21 cellular contexts compared by ENCODE assay signal in genomic region chr1:161805399-161806197, GRCh38. TPM values are rescaled to one million over a fixed set of nuclear protein-coding genes. Genes with fewer than 3 reads are reported as not detected.
DNase-seq lines count a peak whose midpoint lies in the region; ATAC-seq, FAIRE-seq and TF ChIP-seq lines count a peak whose summit lies in the region.
"Had no signal": no experiment of that assay in that cellular context is flagged by ENCODE, and none has a peak within 500 bp of the region (broad histone marks: within the 10 kb centered on the region; RNA-seq: fewer than 3 reads in every experiment).

No MANE protein-coding gene starts in this region.

- H3K4me1 ChIP-seq in HepG2 (ENCODE audit: insufficient read depth, low read length) = no peaks in the 10 kb centered on the region
- H3K4me1 ChIP-seq in right lobe of liver = no peaks in the 10 kb centered on the region
- H3K4me1 ChIP-seq in CD8-positive, alpha-beta T cell (ENCODE audit: insufficient read depth, low read length) = no peaks in the 10 kb centered on the region
- H3K4me1 ChIP-seq in PC-9 (replicated peaks; ENCODE audit: insufficient read depth) = no peaks in the 10 kb centered on the region
- H3K4me1 ChIP-seq: Caco-2, gastrocnemius medialis had no signal

- H3K9me3 Mint-ChIP-seq in activated T-helper 17 cell treated with anti-CD3 and anti-CD28 coated beads, Interleukin-2, amount 50 U/mL, for 72 hours = no peaks in the 10 kb centered on the region
- peaks cover 8% of the 10 kb centered on the region for H3K9me3 Mint-ChIP-seq in CD8-positive, alpha-beta T cell

- FAIRE-seq in HepG2 (lab: Jason Lieb, UNC) = no peak
- FAIRE-seq: GM18507 had no signal

- no peak overlapping the region for H3K9ac ChIP-seq in HepG2 (ENCODE audit: insufficient read depth, low read depth, low read length)

- BruUV-seq in HepG2 (replicated peaks; lab: Mats Ljungman, UMichigan) = no TSS peak
- BruUV-seq in PC-9 (replicated peaks; lab: Mats Ljungman, UMichigan) = no TSS peak

- H3K79me2 ChIP-seq in HepG2 (ENCODE audit: insufficient read depth, low read length) (no peaks in the 10 kb centered on the region), PC-9 (ENCODE audit: low read depth) (no peaks in the 10 kb centered on the region)

- in situ Hi-C loops in HepG2 (cut with HindIII; ENCODE audit: extremely low pct_ligation_motif_present, low pct_unique_long_range_greater_than_20kb) = no loop called here

- no peaks in the 10 kb centered on the region for H3F3A ChIP-seq in PC-9 (ENCODE audit: insufficient read depth, low read depth)

- DNase-seq in HepG2 (ENCODE audit: low spot score) (no peak), right lobe of liver (no peak), fibroblast of the conjunctiva (ENCODE audit: low read depth) (peak; percentile 34), PC-9 (no peak), iPS-NIHi7 (ENCODE audit: extremely low spot score) (no peak), omental fat pad (ENCODE audit: low spot score) (no peak)
- no peak for DNase-seq in CD8-positive, alpha-beta T cell
- DNase-seq: activated effector memory CD4-positive, alpha-beta T cell treated with anti-CD3 and anti-CD28 coated beads, Interleukin-2, amount 50 U/mL, for 16 hours; Caco-2; gastrocnemius medialis; left colon; mucosa of descending colon; MV-4-11; NCI-H2081; Right ventricle myocardium superior; stimulated activated naive CD4-positive, alpha-beta T cell treated with Interleukin-2 at 50 U/mL for 16 hours had no signal

- peaks cover 79% of the 10 kb centered on the region for H3K36me3 Mint-ChIP-seq in activated T-helper 17 cell treated with anti-CD3 and anti-CD28 coated beads, Interleukin-2, amount 50 U/mL, for 72 hours (ENCODE audit: low read depth)
- peaks cover 73% of the 10 kb centered on the region for H3K36me3 Mint-ChIP-seq in CD8-positive, alpha-beta T cell

- H3K27me3 ChIP-seq in HepG2 (ENCODE audit: control insufficient read depth in 1 of 2, insufficient read depth in 2 of 2, low read length in 2 of 2) = no peaks in the 10 kb centered on the region
- H3K27me3 ChIP-seq in right lobe of liver = no peaks in the 10 kb centered on the region
- no peaks in the 10 kb centered on the region for H3K27me3 ChIP-seq in CD8-positive, alpha-beta T cell (ENCODE audit: insufficient read depth, low read length)
- H3K27me3 ChIP-seq in PC-9 (ENCODE audit: insufficient read depth, low read depth) = no peaks in the 10 kb centered on the region
- H3K27me3 ChIP-seq: gastrocnemius medialis had no signal

- no peak overlapping the region for H3K27ac ChIP-seq in HepG2 (ENCODE audit: extremely low read length, insufficient read depth, low read length)
- no peak overlapping the region for H3K27ac ChIP-seq in right lobe of liver
- H3K27ac ChIP-seq in CD8-positive, alpha-beta T cell (ENCODE audit: low read depth, low read length) = no peak overlapping the region
- no peak overlapping the region for H3K27ac ChIP-seq in PC-9
- H3K27ac ChIP-seq: coronary artery, gastrocnemius medialis had no signal

- TF ChIP-seq EP300 in HepG2 (IDR thresholded peaks at IDR 0.05; ENCODE audit: low read depth in 2 of 2, low read length in 2 of 2) (no peak), HepG2 (CRISPR knock-in tag; IDR thresholded peaks at IDR 0.05; ENCODE audit: borderline replicate concordance) (no peak)

- no peaks in the 10 kb centered on the region for H3K9me2 ChIP-seq in PC-9 (ENCODE audit: insufficient read depth)

- no peak for TF ChIP-seq CTCF in HepG2 (CRISPR knock-in tag; IDR thresholded peaks at IDR 0.05)
- TF ChIP-seq CTCF in right lobe of liver (IDR thresholded peaks at IDR 0.05) = no peak
- TF ChIP-seq CTCF in CD8-positive, alpha-beta T cell (IDR thresholded peaks at IDR 0.05) = no peak
- no peak for TF ChIP-seq CTCF in PC-9 (conservative IDR thresholded peaks at IDR 0.05)
- no peak for TF ChIP-seq CTCF in omental fat pad (IDR thresholded peaks at IDR 0.05)

- ATAC-seq in HepG2 (no peak), right lobe of liver (no peak), omental fat pad (ENCODE audit: low FRiP score) (no peak)
- ATAC-seq in activated T-helper 17 cell treated with anti-CD3 and anti-CD28 coated beads, Interleukin-2, amount 50 U/mL, for 72 hours (replicated peaks) = no peak
- no peak for ATAC-seq in CD8-positive, alpha-beta T cell
- ATAC-seq: gastrocnemius medialis, HCT116, left colon, mucosa of descending colon had no signal

- TF ChIP-seq POLR2A in HepG2 (IDR thresholded peaks at IDR 0.05; ENCODE audit: insufficient read depth in 1 of 2, low read depth in 2 of 2, low read length in 2 of 2) (no peak), right lobe of liver (IDR thresholded peaks at IDR 0.05) (no peak)

- peaks cover 0 to 15% of the 10 kb centered on the region in 2 experiments; a peak in 3 of 5 replicates for H3K36me3 ChIP-seq in HepG2 (replicated peaks in 1 of 2; ENCODE audit: control insufficient read depth in 1 of 2, insufficient read depth in 2 of 2, low read length in 2 of 2)
- H3K36me3 ChIP-seq in right lobe of liver = peaks cover 0 to 12% (median 3%) of the 10 kb centered on the region in 4 donors
- peaks cover 9% of the 10 kb centered on the region for H3K36me3 ChIP-seq in CD8-positive, alpha-beta T cell (ENCODE audit: insufficient read depth, low read length)
- H3K36me3 ChIP-seq in PC-9 (ENCODE audit: low read depth) = peaks cover 15% of the 10 kb centered on the region; the same call in 1 of the 2 replicates

- no peak overlapping the region for H3K4me3 Mint-ChIP-seq in activated T-helper 17 cell treated with anti-CD3 and anti-CD28 coated beads, Interleukin-2, amount 50 U/mL, for 72 hours
- no peak overlapping the region for H3K4me3 Mint-ChIP-seq in CD8-positive, alpha-beta T cell
- H3K4me3 Mint-ChIP-seq: IgD-negative memory B cell had no signal

- no peak overlapping the region for H3K4me2 ChIP-seq in HepG2 (ENCODE audit: low read depth, low read length)
- H3K4me2 ChIP-seq in PC-9 = no peak overlapping the region

- no peak overlapping the region for H2AFZ ChIP-seq in HepG2 (ENCODE audit: low read length)
- H2AFZ ChIP-seq in PC-9 = no peak overlapping the region

- no peaks in the 10 kb centered on the region for H4K20me1 ChIP-seq in HepG2 (ENCODE audit: insufficient read depth, low read length)
- H4K20me1 ChIP-seq in PC-9 (ENCODE audit: insufficient read depth) = no peaks in the 10 kb centered on the region

- WGBS in HepG2 (ENCODE audit: low lambda C conversion rate) = 97% methylated on average over 3 of the region's 3 CpGs
- 89% methylated on average over 3 of the region's 3 CpGs for WGBS in right lobe of liver (ENCODE audit: insufficient coverage, low coverage, low lambda C conversion rate, missing lambda C conversion rate)

- H3K4me1 Mint-ChIP-seq in activated T-helper 17 cell treated with anti-CD3 and anti-CD28 coated beads, Interleukin-2, amount 50 U/mL, for 72 hours = peaks cover 9% of the 10 kb centered on the region
- H3K4me1 Mint-ChIP-seq in CD8-positive, alpha-beta T cell (ENCODE audit: low read depth) = peaks cover 15% of the 10 kb centered on the region

- H3K27me3 Mint-ChIP-seq in activated T-helper 17 cell treated with anti-CD3 and anti-CD28 coated beads, Interleukin-2, amount 50 U/mL, for 72 hours = no peaks in the 10 kb centered on the region
- H3K27me3 Mint-ChIP-seq in CD8-positive, alpha-beta T cell (ENCODE audit: low read depth) = no peaks in the 10 kb centered on the region
- H3K27me3 Mint-ChIP-seq: IgD-negative memory B cell had no signal

- peak overlapping the region; percentile 27 for H3K27ac Mint-ChIP-seq in activated T-helper 17 cell treated with anti-CD3 and anti-CD28 coated beads, Interleukin-2, amount 50 U/mL, for 72 hours
- no peak overlapping the region for H3K27ac Mint-ChIP-seq in CD8-positive, alpha-beta T cell

- CTCF ChIA-PET in HepG2 (lab: Yijun Ruan, JAX; ENCODE audit: low intra/inter-chr PET ratio, low total read pairs) (no interaction called here), PC-9 (lab: Charles Lee) (no interaction called here)
- CTCF ChIA-PET in CD8-positive, alpha-beta T cell (lab: Charles Lee) = interaction anchor here (1.2 kb wide), 1 partner anchor 231 kb away, joined by 5 read pairs; no protein-coding TSS in a partner anchor

- TF ChIP-seq RAD21 in HepG2 (CRISPR knock-in tag; IDR thresholded peaks at IDR 0.05) = no peak

- POLR2A ChIA-PET in HepG2 (lab: Yijun Ruan, JAX) = no interaction called here
- POLR2A ChIA-PET in CD8-positive, alpha-beta T cell (lab: Charles Lee) = no interaction called here
- POLR2A ChIA-PET in PC-9 (lab: Charles Lee; ENCODE audit: unreplicated experiment) = no interaction called here

- H3K9me3 ChIP-seq in HepG2 (ENCODE audit: low read length) (no peaks in the 10 kb centered on the region), right lobe of liver (no peaks in the 10 kb centered on the region), PC-9 (ENCODE audit: insufficient read depth, low read depth) (no peaks in the 10 kb centered on the region)
- no peaks in the 10 kb centered on the region for H3K9me3 ChIP-seq in CD8-positive, alpha-beta T cell (ENCODE audit: low read length)
- H3K9me3 ChIP-seq: gastrocnemius medialis, mucosa of descending colon had no signal

- intact Hi-C loops in HepG2 (cut with micrococcal nuclease; ENCODE audit: unreplicated experiment) = loop anchor here (5.0 kb wide), 1 partner anchor 1097 kb away; no protein-coding TSS in a partner anchor
- intact Hi-C loops in right lobe of liver (cut with DNase I) = no loop called here
- intact Hi-C loops in CD8-positive, alpha-beta T cell (cut with DNase I, micrococcal nuclease) = no loop called here
- intact Hi-C loops in PC-9 (cut with micrococcal nuclease; ENCODE audit: unreplicated experiment) = loop anchor here (2.0 kb wide), 1 partner anchor 19 kb away; no protein-coding TSS in a partner anchor

- H3K4me3 ChIP-seq in HepG2 (replicated peaks in 1 of 3; ENCODE audit: insufficient read depth in 1 of 3, low read depth in 2 of 3, low read length in 3 of 3) = no peak overlapping the region
- H3K4me3 ChIP-seq in right lobe of liver = no peak overlapping the region
- no peak overlapping the region for H3K4me3 ChIP-seq in CD8-positive, alpha-beta T cell (ENCODE audit: low read depth, low read length)
- H3K4me3 ChIP-seq in PC-9 = no peak overlapping the region
- H3K4me3 ChIP-seq: coronary artery, gastrocnemius medialis, mucosa of descending colon had no signal

RNA-seq across cellular contexts. Expression of gene ATF6, which starts 39.5 kb away (rescaled TPM):
- total RNA-seq in HepG2 (2016; rRNA removed; fragmentation: Illumina TruSeq; extraction: Trizol) = 10.5 and 13.2 TPM in 2 replicates
- 1.8 TPM in 2 replicates for total RNA-seq in HepG2 (2016; cell fraction: cytosol; rRNA removed; fragmentation: Illumina TruSeq; extraction: Trizol; ENCODE audit: low read depth)
- 9.5 and 13.6 TPM in 2 replicates for total RNA-seq in HepG2 (2016; cell fraction: insoluble cytoplasmic fraction; rRNA removed; fragmentation: Illumina TruSeq; extraction: Trizol)
- total RNA-seq in HepG2 (2016; cell fraction: membrane; rRNA removed; fragmentation: Illumina TruSeq; extraction: Trizol) = 3.0 and 3.7 TPM in 2 replicates
- total RNA-seq in HepG2 (2016; cell fraction: nucleus; rRNA removed; fragmentation: Illumina TruSeq; extraction: Trizol) = 17.5 and 19.5 TPM in 2 replicates
- 12.9 and 14.5 TPM in 2 replicates for polyA plus RNA-seq in HepG2 (2011; rRNA removed)
- 7.9 and 12.5 TPM in 2 replicates for polyA plus RNA-seq in HepG2 (2011; cell fraction: cytosol; rRNA removed)
- polyA plus RNA-seq in HepG2 (2011; cell fraction: nucleus; rRNA removed) = 3.8 and 5.4 TPM in 2 replicates
- 12.0 and 12.6 TPM in 2 replicates for polyA plus RNA-seq in HepG2 (2012)
- 0.79 and 0.95 TPM in 2 replicates for polyA plus RNA-seq in HepG2 (2016; cell fraction: cytosol; fragmentation: Illumina TruSeq; extraction: Trizol; ENCODE audit: low read depth)
- polyA plus RNA-seq in HepG2 (2016; cell fraction: insoluble cytoplasmic fraction; fragmentation: Illumina TruSeq; extraction: Trizol; ENCODE audit: low read depth) = 8.2 and 8.6 TPM in 2 replicates
- polyA plus RNA-seq in HepG2 (2016; cell fraction: membrane; fragmentation: Illumina TruSeq; extraction: Trizol; ENCODE audit: low read depth) = 1.6 and 2.6 TPM in 2 replicates
- 15.9 and 18.8 TPM in 2 replicates for polyA plus RNA-seq in HepG2 (2016; cell fraction: nucleus; fragmentation: Illumina TruSeq; extraction: Trizol; ENCODE audit: insufficient read depth, low read depth)
- 16.3 and 37.0 TPM in 2 replicates for polyA minus RNA-seq in HepG2 (2011; rRNA and poly(A)+ RNA removed; ENCODE audit: low replicate concordance)
- 11.0 and 13.5 TPM in 2 replicates for polyA minus RNA-seq in HepG2 (2011; cell fraction: cytosol; rRNA and poly(A)+ RNA removed)
- 26.9 and 31.3 TPM in 2 replicates for polyA minus RNA-seq in HepG2 (2011; cell fraction: nucleus; rRNA and poly(A)+ RNA removed)
- total RNA-seq in right lobe of liver = 10 to 100 TPM; 16.5 to 24.4 (median 20.4) TPM
- total RNA-seq in activated T-helper 17 cell treated with anti-CD3 and anti-CD28 coated beads, Interleukin-2, amount 50 U/mL, for 72 hours = 10 to 100 TPM; 17.5 to 24.9 TPM
- total RNA-seq in CD8-positive, alpha-beta T cell = 10 to 100 TPM; 10.5 to 11.6 TPM
- total RNA-seq in PC-9 (2021) = 14.6 and 19.5 TPM in 2 replicates
- total RNA-seq in omental fat pad = 10 to 100 TPM; 30.9 to 38.0 (median 36.1) TPM

RNA-seq across cellular contexts. Expression of gene DUSP12, which starts 56.0 kb away (rescaled TPM):
- total RNA-seq in HepG2 (2016; rRNA removed; fragmentation: Illumina TruSeq; extraction: Trizol) = 36.7 and 38.9 TPM in 2 replicates
- total RNA-seq in HepG2 (2016; cell fraction: cytosol; rRNA removed; fragmentation: Illumina TruSeq; extraction: Trizol; ENCODE audit: low read depth) = 14.3 and 14.5 TPM in 2 replicates
- total RNA-seq in HepG2 (2016; cell fraction: insoluble cytoplasmic fraction; rRNA removed; fragmentation: Illumina TruSeq; extraction: Trizol) = 35.6 and 46.0 TPM in 2 replicates
- total RNA-seq in HepG2 (2016; cell fraction: membrane; rRNA removed; fragmentation: Illumina TruSeq; extraction: Trizol) = 26.7 and 28.3 TPM in 2 replicates
- total RNA-seq in HepG2 (2016; cell fraction: nucleus; rRNA removed; fragmentation: Illumina TruSeq; extraction: Trizol) = 21.1 and 25.5 TPM in 2 replicates
- 33.8 and 37.1 TPM in 2 replicates for polyA plus RNA-seq in HepG2 (2011; rRNA removed)
- 24.9 and 28.8 TPM in 2 replicates for polyA plus RNA-seq in HepG2 (2011; cell fraction: cytosol; rRNA removed)
- polyA plus RNA-seq in HepG2 (2011; cell fraction: nucleus; rRNA removed) = 31.1 and 32.0 TPM in 2 replicates
- 27.3 and 33.7 TPM in 2 replicates for polyA plus RNA-seq in HepG2 (2012)
- 15.2 and 18.8 TPM in 2 replicates for polyA plus RNA-seq in HepG2 (2016; cell fraction: cytosol; fragmentation: Illumina TruSeq; extraction: Trizol; ENCODE audit: low read depth)
- polyA plus RNA-seq in HepG2 (2016; cell fraction: insoluble cytoplasmic fraction; fragmentation: Illumina TruSeq; extraction: Trizol; ENCODE audit: low read depth) = 43.1 and 44.3 TPM in 2 replicates
- 25.1 and 26.7 TPM in 2 replicates for polyA plus RNA-seq in HepG2 (2016; cell fraction: membrane; fragmentation: Illumina TruSeq; extraction: Trizol; ENCODE audit: low read depth)
- polyA plus RNA-seq in HepG2 (2016; cell fraction: nucleus; fragmentation: Illumina TruSeq; extraction: Trizol; ENCODE audit: insufficient read depth, low read depth) = 36.8 and 39.4 TPM in 2 replicates
- polyA minus RNA-seq in HepG2 (2011; rRNA and poly(A)+ RNA removed; ENCODE audit: low replicate concordance) = 15.3 and 23.4 TPM in 2 replicates
- polyA minus RNA-seq in HepG2 (2011; cell fraction: cytosol; rRNA and poly(A)+ RNA removed) = 9.5 and 11.6 TPM in 2 replicates
- polyA minus RNA-seq in HepG2 (2011; cell fraction: nucleus; rRNA and poly(A)+ RNA removed) = 16.8 and 16.9 TPM in 2 replicates
- 1 to 10 TPM; 4.0 to 7.1 (median 4.7) TPM for total RNA-seq in right lobe of liver
- 10 to 100 TPM; 12.0 to 16.7 TPM for total RNA-seq in activated T-helper 17 cell treated with anti-CD3 and anti-CD28 coated beads, Interleukin-2, amount 50 U/mL, for 72 hours
- 10 to 100 TPM; 27.9 to 31.1 TPM for total RNA-seq in CD8-positive, alpha-beta T cell
- total RNA-seq in PC-9 (2021) = 21.0 and 23.6 TPM in 2 replicates
- total RNA-seq in omental fat pad = 10 to 100 TPM; 14.8 to 49.2 (median 27.8) TPM

Comparison
In these comparisons a context has a peak if more than half of its experiments do, and no peak if none do; other contexts are left out.
1. intact Hi-C loops: an anchor here in HepG2 (5.0 kb wide) and PC-9 (2.0 kb wide); none called in right lobe of liver and CD8-positive, alpha-beta T cell.